Comparison of ENCODE assay signal across 18 cellular contexts in genomic region chr17:1703063-1703462, GRCh38. TPM values are rescaled to one million over a fixed set of nuclear protein-coding genes. Genes with fewer than 3 reads are reported as not detected.
DNase-seq lines count a peak whose midpoint lies in the region; TF ChIP-seq lines count a peak whose summit lies in the region.
"Had no signal": no experiment of that assay in that cellular context is flagged by ENCODE, and none has a peak within 500 bp of the region (broad histone marks: within the 10 kb centered on the region; RNA-seq: fewer than 3 reads in every experiment).

No MANE protein-coding gene starts in this region.

- H2AFZ ChIP-seq in osteoblast (ENCODE audit: low read length) (no peak overlapping the region), smooth muscle cell (ENCODE audit: low read depth) (no peak overlapping the region)

- H3K9me3 ChIP-seq in osteoblast (ENCODE audit: low read depth, low read length) = no peaks in the 10 kb centered on the region
- no peaks in the 10 kb centered on the region for H3K9me3 ChIP-seq in smooth muscle cell (replicated peaks; ENCODE audit: low read depth)
- H3K9me3 ChIP-seq: BLaER1 treated with 17β-estradiol and CSF1 and Interleukin-3, amounts not matched to agents 10 nM and 100 nM had no signal

- 86% methylated on average over 4 of the region's 4 CpGs for WGBS in smooth muscle cell (ENCODE audit: low lambda C conversion rate)

- DNase-seq in H7 = peak; percentile 40
- DNase-seq in RPMI7951 (ENCODE audit: low read depth) = peak; percentile 27
- DNase-seq in dermis blood vessel endothelial cell = peak; percentile 55
- DNase-seq in osteoblast (ENCODE audit: insufficient read length, low spot score, missing footprints) = peak; percentile 19
- DNase-seq in SKM-1 (lab: John Stamatoyannopoulos, UW; ENCODE audit: unreplicated experiment) = no peak
- DNase-seq in smooth muscle cell (lab: John Stamatoyannopoulos, UW; ENCODE audit: unreplicated experiment) = no peak
- DNase-seq in activated T-cell treated with anti-CD3 and anti-CD28 coated beads for 4 hours = no peak
- DNase-seq: Calu3; CD8-positive, alpha-beta T cell; H9; NCI-H1092 treated with DMSO at 0.1 percent for 48 hours; NCI-H146; NCI-H2081 treated with DMSO at 0.1 percent for 48 hours; NCI-H748 treated with DMSO at 0.1 percent for 48 hours; NK-92 treated with Interleukin-12 subunit alpha and Interleukin-12 subunit beta, amount 100 ng/mL, for 24 hours; SHP77 treated with DMSO at 0.1 percent for 48 hours had no signal

- H3K9ac ChIP-seq in smooth muscle cell (ENCODE audit: low read depth) = no peak overlapping the region
- H3K9ac ChIP-seq: BLaER1 treated with 17β-estradiol and CSF1 and Interleukin-3, amounts not matched to agents 10 nM and 100 nM had no signal

- H3K79me2 ChIP-seq in osteoblast (ENCODE audit: insufficient read depth, low read length) = no peaks in the 10 kb centered on the region
- no peaks in the 10 kb centered on the region for H3K79me2 ChIP-seq in smooth muscle cell (ENCODE audit: low read depth)

- H4K20me1 ChIP-seq in osteoblast (ENCODE audit: insufficient read depth, low read length) (peaks cover 3% of the 10 kb centered on the region), smooth muscle cell (ENCODE audit: low read depth) (no peaks in the 10 kb centered on the region)

- TF ChIP-seq CTCF in osteoblast (IDR thresholded peaks at IDR 0.05; ENCODE audit: extremely low read depth, low read depth, low read length) (no peak), smooth muscle cell (IDR thresholded peaks at IDR 0.05; ENCODE audit: borderline replicate concordance, insufficient read depth, poor library complexity, severe bottlenecking) (no peak)

- no peaks in the 10 kb centered on the region for H3F3A ChIP-seq in smooth muscle cell (ENCODE audit: low read depth)

- H3K27me3 ChIP-seq in H7 (ENCODE audit: control insufficient read depth, insufficient read depth, low read length) (no peaks in the 10 kb centered on the region; the same call in 1 of the 2 replicates), osteoblast (ENCODE audit: insufficient read depth, low read length) (no peaks in the 10 kb centered on the region), smooth muscle cell (ENCODE audit: low read depth) (no peaks in the 10 kb centered on the region)

- H3K4me2 ChIP-seq in osteoblast (ENCODE audit: insufficient read depth, low read length) (no peak overlapping the region), smooth muscle cell (no peak overlapping the region)
- H3K4me2 ChIP-seq: BLaER1 treated with 17β-estradiol and CSF1 and Interleukin-3, amounts not matched to agents 10 nM and 100 nM had no signal

- H3K27ac ChIP-seq in osteoblast (ENCODE audit: low read depth, low read length) = no peak overlapping the region
- H3K27ac ChIP-seq in smooth muscle cell (ENCODE audit: low read depth) = no peak overlapping the region
- H3K27ac ChIP-seq: BLaER1 treated with 17β-estradiol and CSF1 and Interleukin-3, amounts not matched to agents 10 nM and 100 nM had no signal

- H3K4me1 ChIP-seq in osteoblast (ENCODE audit: insufficient read depth, low read length) (no peaks in the 10 kb centered on the region), smooth muscle cell (ENCODE audit: low read depth) (no peaks in the 10 kb centered on the region)
- H3K4me1 ChIP-seq: BLaER1 treated with 17β-estradiol and CSF1 and Interleukin-3, amounts not matched to agents 10 nM and 100 nM had no signal

- no peak overlapping the region for H3K4me3 ChIP-seq in H7 (ENCODE audit: insufficient read depth, low read depth, low read length)
- no peak overlapping the region for H3K4me3 ChIP-seq in osteoblast (ENCODE audit: insufficient read depth, low read length)
- no peak overlapping the region for H3K4me3 ChIP-seq in smooth muscle cell
- H3K4me3 ChIP-seq: BLaER1 treated with 17β-estradiol and CSF1 and Interleukin-3, amounts not matched to agents 10 nM and 100 nM had no signal

- H3K36me3 ChIP-seq in H7 (replicated peaks; ENCODE audit: control insufficient read depth, insufficient read depth, low read length) = no peaks in the 10 kb centered on the region
- no peaks in the 10 kb centered on the region for H3K36me3 ChIP-seq in osteoblast (ENCODE audit: insufficient read depth, low read length)
- H3K36me3 ChIP-seq in smooth muscle cell (ENCODE audit: low read depth) = no peaks in the 10 kb centered on the region
- H3K36me3 ChIP-seq: BLaER1 treated with 17β-estradiol and CSF1 and Interleukin-3, amounts not matched to agents 10 nM and 100 nM had no signal

RNA-seq across cellular contexts. Expression of gene TLCD2, which starts 7.1 kb away (rescaled TPM):
- total RNA-seq in H7 (2014; rRNA removed; shearing (Covaris generic)) = 0.04 and 0.45 TPM in 2 replicates
- total RNA-seq in RPMI7951 (2014; rRNA removed; shearing (Covaris generic)) = 0.39 and 0.48 TPM in 2 replicates
- total RNA-seq in dermis blood vessel endothelial cell (1.7 and 1.8 TPM in 2 replicates), osteoblast (4.7 TPM in 2 replicates), smooth muscle cell (2.5 and 3.4 TPM in 2 replicates)
- 1.9 and 3.6 TPM in 2 replicates for polyA plus RNA-seq in smooth muscle cell

RNA-seq across cellular contexts. Expression of gene PRPF8, which starts 18.4 kb away (rescaled TPM):
- 128 and 146 TPM in 2 replicates for total RNA-seq in H7 (2014; rRNA removed; shearing (Covaris generic))
- 65.7 and 69.7 TPM in 2 replicates for total RNA-seq in RPMI7951 (2014; rRNA removed; shearing (Covaris generic))
- 79.6 and 218 TPM in 2 replicates for total RNA-seq in dermis blood vessel endothelial cell
- 107 and 111 TPM in 2 replicates for total RNA-seq in osteoblast
- 99.7 and 111 TPM in 2 replicates for total RNA-seq in smooth muscle cell
- 129 and 135 TPM in 2 replicates for polyA plus RNA-seq in smooth muscle cell

RNA-seq across cellular contexts. Expression of gene WDR81, which starts 21.4 kb away (rescaled TPM):
- total RNA-seq in H7 (2014; rRNA removed; shearing (Covaris generic)) = 13.2 and 14.3 TPM in 2 replicates
- total RNA-seq in RPMI7951 (2014; rRNA removed; shearing (Covaris generic)) = 5.3 and 8.2 TPM in 2 replicates
- total RNA-seq in dermis blood vessel endothelial cell (25.2 and 26.9 TPM in 2 replicates), osteoblast (47.7 and 47.8 TPM in 2 replicates), smooth muscle cell (5.6 and 5.7 TPM in 2 replicates)
- polyA plus RNA-seq in smooth muscle cell = 9.7 TPM in 2 replicates

RNA-seq across cellular contexts. Expression of gene SERPINF2, which starts 39.6 kb away (rescaled TPM):
- total RNA-seq in H7 (2014; rRNA removed; shearing (Covaris generic)) = 0.52 and 0.74 TPM in 2 replicates
- under 0.01 and 0.24 TPM in 2 replicates for total RNA-seq in RPMI7951 (2014; rRNA removed; shearing (Covaris generic))
- total RNA-seq in dermis blood vessel endothelial cell = 0.05 and 0.17 TPM in 2 replicates
- under 0.01 TPM in 1 of 2 replicates, not detected in the other for total RNA-seq in osteoblast
- 0.18 and 0.36 TPM in 2 replicates for total RNA-seq in smooth muscle cell
- 0.22 and 0.66 TPM in 2 replicates for polyA plus RNA-seq in smooth muscle cell
- total RNA-seq: NCI-H460 had no signal

RNA-seq across cellular contexts. Expression of gene RILP, which starts 53.4 kb away (rescaled TPM):
- 31.0 and 32.8 TPM in 2 replicates for total RNA-seq in H7 (2014; rRNA removed; shearing (Covaris generic))
- total RNA-seq in RPMI7951 (2014; rRNA removed; shearing (Covaris generic)) = 8.8 and 9.1 TPM in 2 replicates
- 12.0 and 15.7 TPM in 2 replicates for total RNA-seq in dermis blood vessel endothelial cell
- 11.2 and 11.6 TPM in 2 replicates for total RNA-seq in osteoblast
- total RNA-seq in smooth muscle cell = 5.1 and 8.4 TPM in 2 replicates
- polyA plus RNA-seq in smooth muscle cell = 7.4 and 7.7 TPM in 2 replicates

Comparison
In these comparisons a context has a peak if more than half of its experiments do, and no peak if none do; other contexts are left out.
1. DNase-seq: peak in H7 (single experiment), RPMI7951 (single experiment), dermis blood vessel endothelial cell (single experiment) and osteoblast (single experiment); none in SKM-1 (single experiment), smooth muscle cell (single experiment) and activated T-cell treated with anti-CD3 and anti-CD28 coated beads for 4 hours (single experiment).